9 cellular contexts compared by ENCODE assay signal in the genomic region with DNA sequence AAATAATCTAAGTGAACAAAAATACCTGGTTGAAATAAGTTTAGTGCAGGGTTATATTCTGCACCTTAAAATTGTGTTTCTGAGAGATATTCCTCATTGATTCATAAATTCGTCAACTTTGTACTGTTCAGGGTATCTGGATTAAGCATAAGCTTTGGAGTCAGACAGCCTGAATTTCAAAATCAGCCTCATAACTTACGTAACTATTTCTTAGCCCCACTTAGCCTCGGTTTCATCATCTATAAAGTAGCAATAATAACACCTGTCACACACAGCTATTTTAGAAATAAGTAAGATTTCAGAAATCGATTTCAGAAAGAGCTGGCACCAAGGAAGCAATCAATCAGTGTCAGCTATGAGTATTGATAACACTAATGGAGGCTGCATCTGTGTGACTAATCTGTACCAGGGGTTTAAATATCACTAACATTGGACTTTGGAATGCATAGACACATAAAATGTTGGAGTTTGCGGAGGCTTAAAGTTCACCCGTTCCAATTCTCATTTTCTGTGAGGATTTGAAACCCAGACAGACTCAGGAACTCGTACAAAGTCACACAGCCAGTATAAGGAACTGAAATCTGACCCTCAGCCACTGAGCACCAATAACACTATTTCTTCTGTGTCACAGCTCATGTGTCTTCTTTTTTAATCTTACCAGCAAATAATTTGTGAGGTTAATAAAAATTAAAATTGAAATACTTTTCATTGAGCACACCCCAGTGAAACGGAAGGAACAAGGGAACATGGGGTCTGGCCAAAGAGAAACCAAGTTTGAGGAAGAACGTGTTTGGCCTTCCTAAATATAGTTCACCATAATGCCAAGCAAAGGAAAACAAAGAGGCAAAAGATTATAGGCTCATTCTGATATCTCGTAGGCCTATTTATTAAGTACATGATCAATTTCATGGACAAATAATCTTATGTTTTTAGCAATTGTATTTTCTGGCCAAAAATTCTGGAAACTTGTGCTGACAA.
DNase-seq lines count a peak whose midpoint lies in the region; ATAC-seq and TF ChIP-seq lines count a peak whose summit lies in the region.
"Had no signal": no experiment of that assay in that cellular context is flagged by ENCODE, and none has a peak within 500 bp of the region (broad histone marks: within the 10 kb centered on the region; RNA-seq: fewer than 3 reads in every experiment).

No MANE protein-coding gene starts in this region.

- no peak overlapping the region for H3K4me3 ChIP-seq in tibial nerve

- intact Hi-C loops in CD14-positive monocyte (cut with micrococcal nuclease), result loop anchor here (5.0 kb wide), 2 partner anchors 73 to 197 kb away; no protein-coding TSS in a partner anchor
- intact Hi-C loops in activated B cell treated with CpG ODN at 0.5 μM for 24 hours (cut with micrococcal nuclease), result loop anchor here (1.0 to 10.0 kb wide), 4 partner anchors 194 to 1411 kb away; a partner anchor contains a TSS

- CTCF ChIA-PET in activated B cell treated with CpG ODN at 0.5 μM for 24 hours (lab: Charles Lee), result interaction anchor here (0.7 to 1.4 kb wide), 6 partner anchors 12 to 204 kb away, joined by 3 to 5 read pairs (median 3); no protein-coding TSS in a partner anchor

- no peaks in the 10 kb centered on the region for H3K27me3 Mint-ChIP-seq in CD14-positive monocyte (ENCODE audit: low read depth in 3 of 3)
- no peaks in the 10 kb centered on the region for H3K27me3 Mint-ChIP-seq in activated B cell treated with CpG ODN at 0.5 μM for 24 hours

- ATAC-seq in GM19455 (IDR thresholded peaks at IDR 0.05; ENCODE audit: unreplicated experiment) (peak; percentile 54), HG03135 (IDR thresholded peaks at IDR 0.05; ENCODE audit: unreplicated experiment) (peak; percentile 46), activated B cell treated with CpG ODN at 0.5 μM for 24 hours (ENCODE audit: low read depth) (peak; percentile 55), foreskin keratinocyte (no peak)

- no peaks in the 10 kb centered on the region for H3K9me3 Mint-ChIP-seq in CD14-positive monocyte
- H3K9me3 Mint-ChIP-seq in activated B cell treated with CpG ODN at 0.5 μM for 24 hours, result no peaks in the 10 kb centered on the region

- POLR2A ChIA-PET in activated B cell treated with CpG ODN at 0.5 μM for 24 hours (lab: Charles Lee), result interaction anchor here (0.5 to 2.8 kb wide), 5 partner anchors 12 to 196 kb away, joined by 3 to 32 read pairs (median 11); a partner anchor contains a TSS

- DNase-seq in CD14-positive monocyte (ENCODE audit: low spot score) (no peak), activated B cell treated with CpG ODN at 0.5 μM for 24 hours (no peak), tibial nerve (ENCODE audit: low spot score in 2 of 2) (no peak), foreskin keratinocyte (no peak)
- DNase-seq in stimulated activated naive CD4-positive, alpha-beta T cell treated with Interleukin-2 at 50 U/mL for 16 hours (lab: John Stamatoyannopoulos, UW), result no peak
- no peak for DNase-seq in stimulated activated CD4-positive, alpha-beta T cell treated with anti-CD3 and anti-CD28 coated beads, Interleukin-4, amount 100 ng/mL, for 1 hour
- DNase-seq: NCI-H146 had no signal

- no peaks in the 10 kb centered on the region for H3K36me3 Mint-ChIP-seq in CD14-positive monocyte
- no peaks in the 10 kb centered on the region for H3K36me3 Mint-ChIP-seq in activated B cell treated with CpG ODN at 0.5 μM for 24 hours (ENCODE audit: low read depth)

- H3K4me1 ChIP-seq in tibial nerve (no peaks in the 10 kb centered on the region), foreskin keratinocyte (peaks cover 15% of the 10 kb centered on the region)

- WGBS in tibial nerve, 2 donors, result 73 to 78% methylated on average over 10 of the region's 10 CpGs

- H3K27ac Mint-ChIP-seq in CD14-positive monocyte (peak overlapping the region; percentile 92 to 98 (median 96)), activated B cell treated with CpG ODN at 0.5 μM for 24 hours (peak overlapping the region; percentile 87)

- no peak for TF ChIP-seq EP300 in tibial nerve (IDR thresholded peaks at IDR 0.05)

- no peak for TF ChIP-seq CTCF in CD14-positive monocyte (IDR thresholded peaks at IDR 0.05)
- TF ChIP-seq CTCF in activated B cell treated with CpG ODN at 0.5 μM for 24 hours (IDR thresholded peaks at IDR 0.05), result no peak
- no peak for TF ChIP-seq CTCF in tibial nerve (IDR thresholded peaks at IDR 0.05)
- TF ChIP-seq CTCF in foreskin keratinocyte (conservative IDR thresholded peaks at IDR 0.05), result no peak

- H3K9me3 ChIP-seq in tibial nerve, result peaks cover 0 to 9% (median 0%) of the 10 kb centered on the region in 4 donors

- H3K27me3 ChIP-seq in tibial nerve (no peaks in the 10 kb centered on the region), foreskin keratinocyte (no peaks in the 10 kb centered on the region)

- peak overlapping the region; percentile 27 to 65 for H3K4me3 Mint-ChIP-seq in CD14-positive monocyte
- H3K4me3 Mint-ChIP-seq in activated B cell treated with CpG ODN at 0.5 μM for 24 hours, result peak overlapping the region; percentile 62

- H3K27ac ChIP-seq in tibial nerve (peak overlapping the region in 2 of 4 donors; percentile 33 to 42), foreskin keratinocyte (no peak overlapping the region)

- H3K4me1 Mint-ChIP-seq in CD14-positive monocyte (peaks cover 60% of the 10 kb centered on the region), activated B cell treated with CpG ODN at 0.5 μM for 24 hours (peaks cover 70% of the 10 kb centered on the region)

- no peaks in the 10 kb centered on the region for H3K36me3 ChIP-seq in tibial nerve

- no peak for TF ChIP-seq POLR2A in tibial nerve (IDR thresholded peaks at IDR 0.05)
